ENCODE assay signal across 12 cellular contexts in the genomic region with DNA sequence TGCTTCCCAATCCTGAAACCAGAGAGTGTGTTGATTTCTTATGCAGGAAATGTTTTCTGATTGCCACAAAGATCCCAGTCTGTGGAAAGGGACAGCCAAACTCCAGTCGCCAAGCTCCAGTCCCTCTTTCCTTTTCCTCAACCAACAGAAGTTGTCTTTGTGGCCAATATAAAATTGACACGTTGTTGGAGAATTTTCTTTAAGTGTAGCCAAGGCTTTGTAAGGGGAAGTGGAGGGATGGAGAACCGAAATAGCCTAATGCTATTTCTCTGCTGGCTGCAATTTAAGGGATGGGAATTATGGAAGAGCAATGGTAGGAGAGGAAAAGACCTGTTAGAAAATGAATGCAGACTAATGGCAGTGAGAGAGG. TPM values are rescaled to one million over a fixed set of nuclear protein-coding genes. Genes with fewer than 3 reads are reported as not detected.
DNase-seq lines count a peak whose midpoint lies in the region; ATAC-seq and TF ChIP-seq lines count a peak whose summit lies in the region.
"Had no signal": no experiment of that assay in that cellular context is flagged by ENCODE, and none has a peak within 500 bp of the region (broad histone marks: within the 10 kb centered on the region; RNA-seq: fewer than 3 reads in every experiment).

No MANE protein-coding gene starts in this region.

- WGBS in sigmoid colon, 2 donors: 12 to 14% methylated on average over 3 of the region's 3 CpGs

- no peak for ATAC-seq in left lobe of liver
- ATAC-seq in HG03025 (IDR thresholded peaks at IDR 0.05; ENCODE audit: low FRiP score, unreplicated experiment): no peak
- no peak for ATAC-seq in HG02798 (IDR thresholded peaks at IDR 0.05; ENCODE audit: poor library complexity, unreplicated experiment)
- ATAC-seq: activated naive CD8-positive, alpha-beta T cell treated with anti-CD3 and anti-CD28 coated beads, Interleukin-2, amount 50 U/mL, for 24 hours; Panc1 had no signal

- no peak for DNase-seq in brain microvascular endothelial cell
- no peak for DNase-seq in sigmoid colon
- no peak for DNase-seq in NCI-H510A treated with DMSO at 0.1 percent for 48 hours (lab: John Stamatoyannopoulos, UW)
- no peak for DNase-seq in left lobe of liver (ENCODE audit: low spot score)
- DNase-seq: activated naive CD8-positive, alpha-beta T cell treated with anti-CD3 and anti-CD28 coated beads, Interleukin-2, amount 50 U/mL, for 24 hours; NCI-H2029 treated with DMSO at 0.1 percent for 48 hours had no signal

- H3K36me3 ChIP-seq in ES-I3 (ENCODE audit: insufficient read depth, low read length) (no peaks in the 10 kb centered on the region), brain microvascular endothelial cell (replicated peaks) (no peaks in the 10 kb centered on the region), sigmoid colon (no peaks in the 10 kb centered on the region)

- no peak for TF ChIP-seq EP300 in sigmoid colon (IDR thresholded peaks at IDR 0.05)

- 0 out of 2 replicates have a peak, but pooled peaks cover 6% of the 10 kb centered on the region for H3K4me1 ChIP-seq in ES-I3 (ENCODE audit: insufficient read depth, low read length)
- peaks cover 0 to 14% (median 11%) of the 10 kb centered on the region in 4 donors for H3K4me1 ChIP-seq in sigmoid colon

- no peak for TF ChIP-seq CTCF in brain microvascular endothelial cell (IDR thresholded peaks at IDR 0.05; ENCODE audit: low read depth, low read length, missing control alignments)
- TF ChIP-seq CTCF in sigmoid colon (IDR thresholded peaks at IDR 0.05): no peak

- intact Hi-C loops in sigmoid colon (cut with DNase I): no loop called here

- H3K4me3 ChIP-seq in brain microvascular endothelial cell (ENCODE audit: low read depth, low read length) (peak overlapping the region; percentile 26), iPS-11a (ENCODE audit: low read depth, low read length) (peak overlapping the region; percentile 37), sigmoid colon (peak overlapping the region; percentile 6 to 36 (median 22))

- in situ Hi-C loops in brain microvascular endothelial cell (cut with HindIII; ENCODE audit: low pct_ligation_motif_present, low sequenced_read_pairs): no loop called here

- H3K27me3 ChIP-seq in brain microvascular endothelial cell (replicated peaks): peaks cover 8% of the 10 kb centered on the region
- peaks cover 0 to 11% (median 3%) of the 10 kb centered on the region in 3 donors for H3K27me3 ChIP-seq in sigmoid colon

- H3K9ac ChIP-seq in ES-I3 (ENCODE audit: low read depth, low read length): peak overlapping the region; percentile 65; the same call in 1 of the 2 replicates

- no peak for TF ChIP-seq POLR2A in sigmoid colon (IDR thresholded peaks at IDR 0.05)

- H3K9me3 ChIP-seq in ES-I3 (ENCODE audit: control insufficient read depth, insufficient read depth, low read length) (no peaks in the 10 kb centered on the region), sigmoid colon (no peaks in the 10 kb centered on the region)

- H3K27ac ChIP-seq in brain microvascular endothelial cell (no peak overlapping the region), sigmoid colon (peak overlapping the region; percentile 22 to 41 (median 32))
- H3K27ac ChIP-seq: C4-2B had no signal

RNA-seq across cellular contexts. Expression of a gene that starts 5.4 kb away (rescaled TPM):
- total RNA-seq in sigmoid colon: 10 to 100 TPM in 2 of 4 donors, 1 to 10 TPM in 2; 9.4 to 11.5 (median 10.3) TPM
- polyA plus RNA-seq in sigmoid colon: 1 to 10 TPM in 1 of 3 donors, under 1 TPM in 1, not detected in 1; 0.60 to 1.3 TPM
- 0.38 TPM for total RNA-seq in left lobe of liver
